34 cellular contexts compared by ENCODE assay signal in the genomic region with DNA sequence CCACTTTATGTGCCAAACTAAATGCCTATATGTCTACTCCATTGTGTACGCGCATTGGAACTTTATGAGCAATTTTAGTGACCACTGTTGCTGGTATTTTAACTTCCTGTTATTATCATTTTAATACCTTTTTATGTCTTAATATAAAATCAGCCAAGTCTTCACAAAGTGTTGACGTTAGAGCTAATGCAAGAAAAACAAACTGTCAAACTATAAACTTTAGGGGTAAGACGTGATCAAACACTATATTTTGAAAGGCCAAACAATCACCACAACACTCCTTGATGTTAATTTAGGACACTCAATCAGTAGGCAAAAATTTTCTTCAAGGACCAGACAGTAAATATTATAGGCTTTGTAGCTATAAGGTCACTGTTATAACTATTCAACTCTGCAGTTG.
"Had no signal": no experiment of that assay in that cellular context is flagged by ENCODE, and none has a peak within 500 bp of the region (broad histone marks: within the 10 kb centered on the region; RNA-seq: fewer than 3 reads in every experiment).

No MANE protein-coding gene starts in this region.

- H3K27me3 ChIP-seq: MG63 had no signal

- H3K36me3 ChIP-seq: MG63 had no signal

- H3K9me3 ChIP-seq: MG63 had no signal

- H3K4me3 ChIP-seq: MG63 had no signal

- DNase-seq: Karpas-422, Kasumi-1, MG63, MM.1S, MV-4-11, NCI-H1048, NCI-H1092, NCI-H1092 treated with DMSO at 0.1 percent for 48 hours, NCI-H1105, NCI-H1105 treated with DMSO at 0.1 percent for 48 hours, NCI-H1417, NCI-H1417 treated with DMSO at 0.1 percent for 48 hours, NCI-H1436, NCI-H1436 treated with DMSO at 0.1 percent for 48 hours, NCI-H146, NCI-H1694, NCI-H1694 treated with DMSO at 0.1 percent for 48 hours, NCI-H187, NCI-H187 treated with DMSO at 0.1 percent for 48 hours, NCI-H1930, NCI-H2029, NCI-H2029 treated with DMSO at 0.1 percent for 48 hours, NCI-H2081, NCI-H2081 treated with DMSO at 0.1 percent for 48 hours, NCI-H2107, NCI-H2171, NCI-H2171 treated with DMSO at 0.1 percent for 48 hours, NCI-H2227 treated with DMSO at 0.1 percent for 48 hours, NCI-H226, NCI-H345, NCI-H446, NCI-H446 treated with DMSO at 0.1 percent for 48 hours, NCI-H510A, NCI-H510A treated with DMSO at 0.1 percent for 48 hours had no signal
